34 cellular contexts compared by ENCODE assay signal in the genomic region with DNA sequence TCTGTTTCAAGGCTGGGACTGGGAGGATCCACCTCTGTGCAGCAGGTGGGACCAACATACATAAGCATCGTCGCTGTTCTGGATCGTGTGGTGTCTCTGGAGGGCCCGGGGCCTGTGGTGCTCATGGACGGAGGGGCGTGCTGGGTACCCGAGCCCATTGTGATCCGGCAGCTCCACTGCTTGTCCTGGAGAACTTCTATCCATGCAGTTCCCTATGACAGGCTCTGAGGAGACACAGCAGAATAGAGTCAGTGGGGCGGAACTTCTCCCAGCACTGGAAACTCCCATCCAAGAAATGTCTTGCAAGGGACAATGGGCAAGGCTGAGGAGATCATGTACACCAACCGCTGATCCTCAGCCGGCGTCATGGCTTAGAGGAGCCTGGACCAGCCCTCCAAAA. TPM values are rescaled to one million over a fixed set of nuclear protein-coding genes. Genes with fewer than 3 reads are reported as not detected.
"Had no signal": no experiment of that assay in that cellular context is flagged by ENCODE, and none has a peak within 500 bp of the region (broad histone marks: within the 10 kb centered on the region; RNA-seq: fewer than 3 reads in every experiment).

No MANE protein-coding gene starts in this region.

- H3K27me3 ChIP-seq: neural progenitor cell, ovary, right atrium auricular region, right lobe of liver, tibial nerve, uterus had no signal

- H3K4me3 ChIP-seq: left ventricle myocardium inferior, lung, neural progenitor cell, ovary, right atrium auricular region, right lobe of liver, smooth muscle cell, tibial nerve, uterus had no signal

- H2AFZ ChIP-seq: neural progenitor cell had no signal

- DNase-seq: islet precursor cell; left ventricle myocardium inferior; mesendoderm; naive B cell; natural killer cell; nephron progenitor cell; ovary; right lobe of liver; stimulated activated CD4-positive, alpha-beta T cell treated with anti-CD3 and anti-CD28 coated beads, Interleukin-1b, Interleukin-23, amount 100 ng/mL, for 48 hours; stimulated activated CD4-positive, alpha-beta T cell treated with anti-CD3 and anti-CD28 coated beads, Interleukin-2, amount 100 ng/mL, for 48 hours; stimulated activated CD4-positive, alpha-beta T cell treated with anti-CD3 and anti-CD28 coated beads, Interleukin-4, amount 100 ng/mL, for 4 hours; stimulated activated CD8-positive, alpha-beta memory T cell treated with anti-CD3 and anti-CD28 coated beads, Interleukin-4, amount 100 ng/mL, for 48 hours; stimulated activated naive CD4-positive, alpha-beta T cell treated with Interleukin-2 at 50 U/mL for 16 hours; stimulated activated naive CD8-positive, alpha-beta T cell treated with anti-CD3 and anti-CD28 coated beads, Interleukin-15, amount 100 ng/mL, for 72 hours; substantia nigra; uterus had no signal

- ATAC-seq: natural killer cell; right lobe of liver; stimulated activated memory B cell treated with anti-CD40 and anti-IgM and Interleukin-4, amounts not matched to agents 10 μg/mL and 1 μg/mL and 100 μg/mL, for 72 hours; stimulated activated naive CD8-positive, alpha-beta T cell treated with anti-CD3 and anti-CD28 coated beads, Interleukin-15, amount 100 ng/mL, for 72 hours had no signal

- H3K4me2 ChIP-seq: neural progenitor cell, smooth muscle cell had no signal

- H3K4me1 Mint-ChIP-seq: neural progenitor cell had no signal

- H3K4me1 ChIP-seq: neural progenitor cell had no signal

- H3K36me3 ChIP-seq: neural progenitor cell, ovary, uterus had no signal

- H3K9me3 Mint-ChIP-seq: mesothelial cell of epicardium; naive B cell; natural killer cell; nephron progenitor cell; neural progenitor cell; stimulated activated memory B cell treated with anti-CD40 and anti-IgM and Interleukin-4, amounts not matched to agents 10 μg/mL and 1 μg/mL and 100 μg/mL, for 72 hours; stimulated activated naive CD8-positive, alpha-beta T cell treated with anti-CD3 and anti-CD28 coated beads, Interleukin-15, amount 100 ng/mL, for 72 hours; type B pancreatic cell had no signal

- H3K27me3 Mint-ChIP-seq: naive B cell; progenitor cell of endocrine pancreas; stimulated activated memory B cell treated with anti-CD40 and anti-IgM and Interleukin-4, amounts not matched to agents 10 μg/mL and 1 μg/mL and 100 μg/mL, for 72 hours; stimulated activated naive CD8-positive, alpha-beta T cell treated with anti-CD3 and anti-CD28 coated beads, Interleukin-15, amount 100 ng/mL, for 72 hours; type B pancreatic cell had no signal

- H3K9me3 ChIP-seq: left ventricle myocardium inferior, ovary, right atrium auricular region, right lobe of liver, tibial nerve, uterus had no signal

- H3K27ac ChIP-seq: left ventricle myocardium inferior, neural progenitor cell, ovary, right atrium auricular region, right lobe of liver, tibial nerve, uterus had no signal

- H3K9ac ChIP-seq: neural progenitor cell had no signal

- H3K27ac Mint-ChIP-seq: mesothelial cell of epicardium; nephron progenitor cell; neural progenitor cell; stimulated activated memory B cell treated with anti-CD40 and anti-IgM and Interleukin-4, amounts not matched to agents 10 μg/mL and 1 μg/mL and 100 μg/mL, for 72 hours; type B pancreatic cell had no signal

- H3K4me3 Mint-ChIP-seq: mesothelial cell of epicardium; naive B cell; natural killer cell; nephron progenitor cell; neural progenitor cell; stimulated activated memory B cell treated with anti-CD40 and anti-IgM and Interleukin-4, amounts not matched to agents 10 μg/mL and 1 μg/mL and 100 μg/mL, for 72 hours; stimulated activated naive CD8-positive, alpha-beta T cell treated with anti-CD3 and anti-CD28 coated beads, Interleukin-15, amount 100 ng/mL, for 72 hours; type B pancreatic cell had no signal

RNA-seq across cellular contexts. Expression of a gene that starts 11.6 kb away (rescaled TPM):
- total RNA-seq: kidney epithelial cell, pulmonary artery endothelial cell, ureter had no signal

RNA-seq across cellular contexts. Expression of a gene that starts 19.4 kb away (rescaled TPM):
- total RNA-seq: kidney epithelial cell, left ventricle myocardium inferior, lower leg skin, mesothelial cell of epicardium, mononuclear cell, natural killer cell, pulmonary artery endothelial cell, renal cortical epithelial cell, right atrium auricular region, skeletal muscle tissue, smooth muscle cell, temporal lobe, tibial nerve had no signal
- polyA plus RNA-seq: ovary had no signal

RNA-seq across cellular contexts. Expression of a gene that starts 26.0 kb away (rescaled TPM):
- total RNA-seq: kidney epithelial cell, left ventricle myocardium inferior, lower leg skin, lung, mesothelial cell of epicardium, mononuclear cell, natural killer cell, progenitor cell of endocrine pancreas, pulmonary artery endothelial cell, renal cortical epithelial cell, right atrium auricular region, smooth muscle cell, temporal lobe, tibial nerve, ureter, uterus had no signal

RNA-seq across cellular contexts. Expression of a gene that starts 57.4 kb away (rescaled TPM):
- total RNA-seq: kidney epithelial cell, left ventricle myocardium inferior, lower leg skin, mesothelial cell of epicardium, mononuclear cell, natural killer cell, omental fat pad, progenitor cell of endocrine pancreas, pulmonary artery endothelial cell, renal cortical epithelial cell, right atrium auricular region, skeletal muscle tissue, smooth muscle cell, temporal lobe, tibial nerve, ureter, uterus had no signal
- polyA plus RNA-seq: ovary, smooth muscle cell had no signal
